15 cellular contexts compared by ENCODE assay signal in genomic region chr1:54158071-54158470, GRCh38. TPM values are rescaled to one million over a fixed set of nuclear protein-coding genes. Genes with fewer than 3 reads are reported as not detected.
DNase-seq lines count a peak whose midpoint lies in the region; ATAC-seq and TF ChIP-seq lines count a peak whose summit lies in the region.
"Had no signal": no experiment of that assay in that cellular context is flagged by ENCODE, and none has a peak within 500 bp of the region (broad histone marks: within the 10 kb centered on the region; RNA-seq: fewer than 3 reads in every experiment).

No MANE protein-coding gene starts in this region.

- no peaks in the 10 kb centered on the region for H3K79me2 ChIP-seq in HCT116 (ENCODE audit: insufficient read depth, low read length)

- BruUV-seq in HCT116 (replicated peaks; lab: Mats Ljungman, UMichigan) = no TSS peak

- CTCF ChIA-PET in HCT116 (lab: Charles Lee) = no interaction called here

- no peak overlapping the region for H2AFZ ChIP-seq in HCT116 (ENCODE audit: low read depth, low read length, poor library complexity, severe bottlenecking)

- POLR2A ChIA-PET in HCT116 (lab: Charles Lee) = no interaction called here

- peaks cover 20 to 36% of the 10 kb centered on the region in 2 experiments for H3K4me1 ChIP-seq in HCT116 (ENCODE audit: control insufficient read depth in 1 of 2, insufficient read depth in 2 of 2, low read length in 2 of 2)
- H3K4me1 ChIP-seq: SJSA1 had no signal

- TF ChIP-seq CTCF in HCT116 (IDR thresholded peaks at IDR 0.05 in 2 of 3, conservative IDR thresholded peaks at IDR 0.05 in 1 of 3; ENCODE audit: borderline replicate concordance in 1 of 3, insufficient read depth in 1 of 3, low read depth in 2 of 3, low read length in 2 of 3) = no peak

- no peaks in the 10 kb centered on the region for H4K20me1 ChIP-seq in HCT116 (ENCODE audit: insufficient read depth)

- H3K36me3 ChIP-seq in HCT116 (ENCODE audit: control insufficient read depth in 1 of 2, insufficient read depth in 2 of 2, low read length in 2 of 2) = no peaks in the 10 kb centered on the region
- H3K36me3 ChIP-seq: SJSA1 had no signal

- TF ChIP-seq POLR2A in HCT116 (IDR thresholded peaks at IDR 0.05; ENCODE audit: borderline replicate concordance, extremely low read depth, insufficient read depth, insufficient read length) = no peak

- no peak for TF ChIP-seq RAD21 in HCT116 (IDR thresholded peaks at IDR 0.05; ENCODE audit: low read depth)

- H3K9ac ChIP-seq in HCT116 (ENCODE audit: low read length) = no peak overlapping the region

- peak; percentile 90 for DNase-seq in A172 (ENCODE audit: low spot score)
- peak; percentile 41 for DNase-seq in HCT116 (ENCODE audit: low read depth, low spot score)
- DNase-seq in RPMI7951 (ENCODE audit: low read depth) = peak; percentile 42
- peak; percentile 40 for DNase-seq in islet precursor cell
- DNase-seq in T-helper 9 cell = no peak
- no peak for DNase-seq in head of caudate nucleus
- DNase-seq: activated CD8-positive, alpha-beta T cell treated with anti-CD3 and anti-CD28 coated beads for 36 hours; aorta; mesendoderm; NCI-H1694; occipital lobe had no signal

- intact Hi-C loops in HCT116 (cut with micrococcal nuclease) (no loop called here), head of caudate nucleus (cut with DNase I) (no loop called here)

- RAD21 ChIA-PET in HCT116 (lab: Charles Lee; ENCODE audit: low non-redundant PET in 1 of 2, low total read pairs in 2 of 2, uncharacterized antibody in 2 of 2, unreplicated experiment in 2 of 2) = no interaction called here

- no peaks in the 10 kb centered on the region for H3K9me2 ChIP-seq in HCT116 (ENCODE audit: insufficient read depth)

- no peaks in the 10 kb centered on the region for H3K27me3 ChIP-seq in HCT116 (ENCODE audit: insufficient read depth, low read length)
- H3K27me3 ChIP-seq: SJSA1 had no signal

- no peak overlapping the region for H3K4me3 ChIP-seq in HCT116 (replicated peaks in 1 of 2; ENCODE audit: low read depth in 1 of 2, low read length in 2 of 2)
- H3K4me3 ChIP-seq: SJSA1 had no signal

- peak overlapping the region; percentile 50 for H3K4me2 ChIP-seq in HCT116 (ENCODE audit: low read length)

- no peaks in the 10 kb centered on the region for H3K9me3 ChIP-seq in HCT116 (ENCODE audit: control insufficient read depth in 1 of 2, insufficient read depth in 1 of 2, low read depth in 1 of 2, low read length in 2 of 2)
- H3K9me3 ChIP-seq: SJSA1 had no signal

- H3K27ac ChIP-seq in HCT116 (ENCODE audit: low read depth, low read length) = no peak overlapping the region
- H3K27ac ChIP-seq: SJSA1 had no signal

- ATAC-seq in HCT116 (peak; percentile 92), GM19467 (IDR thresholded peaks at IDR 0.05; ENCODE audit: unreplicated experiment) (no peak), GM19455 (IDR thresholded peaks at IDR 0.05; ENCODE audit: unreplicated experiment) (no peak)
- ATAC-seq: activated CD8-positive, alpha-beta T cell treated with anti-CD3 and anti-CD28 coated beads for 36 hours; activated T-helper 17 cell treated with anti-CD3 and anti-CD28 coated beads, Interleukin-2, amount 50 U/mL, for 72 hours had no signal

TF ChIP-seq in HCT116, 20 proteins besides CTCF, POLR2A, EP300 and RAD21:
- TF ChIP-seq ZBTB33 (IDR thresholded peaks at IDR 0.05; ENCODE audit: extremely low read depth, insufficient replicate concordance, low read length) (no peak), YY1 (IDR thresholded peaks at IDR 0.05; ENCODE audit: extremely low read depth, insufficient replicate concordance, low read depth, low read length) (peak; percentile 61), TCF7L2 (IDR thresholded peaks at IDR 0.05; ENCODE audit: borderline replicate concordance, extremely low read depth, insufficient read depth, insufficient read length) (peak; percentile 67), SP1 (IDR thresholded peaks at IDR 0.05; ENCODE audit: low read depth) (peak; percentile 46; the same call in 1 of the 2 replicates), FOSL1 (IDR thresholded peaks at IDR 0.05; ENCODE audit: low read depth) (peak; percentile 38; the same call in 1 of the 2 replicates)
TF ChIP-seq in HCT116: peak in this region for 4.

RNA-seq across cellular contexts. Expression of gene CDCP2, which starts 5.3 kb away (rescaled TPM):
- not detected in 2 replicates for total RNA-seq in A172 (2014; rRNA removed; shearing (Covaris generic))
- total RNA-seq in HCT116 (2021; ENCODE audit: unreplicated experiment) = 0.22 TPM
- polyA plus RNA-seq in HCT116 (2012) = 0.03 TPM in 1 of 2 replicates, not detected in the other
- not detected in 2 replicates for total RNA-seq in RPMI7951 (2014; rRNA removed; shearing (Covaris generic))
- total RNA-seq: occipital lobe, SJSA1 had no signal
- polyA plus RNA-seq: aorta had no signal

RNA-seq across cellular contexts. Expression of gene CYB5RL, which starts 41.8 kb away (rescaled TPM):
- total RNA-seq in A172 (2014; rRNA removed; shearing (Covaris generic)) = 7.3 and 9.2 TPM in 2 replicates
- 11.7 TPM for total RNA-seq in HCT116 (2021; ENCODE audit: unreplicated experiment)
- 3.6 and 5.4 TPM in 2 replicates for polyA plus RNA-seq in HCT116 (2012)
- total RNA-seq in RPMI7951 (2014; rRNA removed; shearing (Covaris generic)) = 5.4 and 5.8 TPM in 2 replicates

RNA-seq across cellular contexts. Expression of gene MRPL37, which starts 41.9 kb away (rescaled TPM):
- 158 and 188 TPM in 2 replicates for total RNA-seq in A172 (2014; rRNA removed; shearing (Covaris generic))
- 132 TPM for total RNA-seq in HCT116 (2021; ENCODE audit: unreplicated experiment)
- polyA plus RNA-seq in HCT116 (2012) = 98.1 and 139 TPM in 2 replicates
- 144 TPM in 2 replicates for total RNA-seq in RPMI7951 (2014; rRNA removed; shearing (Covaris generic))

Comparison
In these comparisons a context has a peak if more than half of its experiments do, and no peak if none do; other contexts are left out.
1. DNase-seq: peak in A172 (single experiment), HCT116 (single experiment), RPMI7951 (single experiment) and islet precursor cell (single experiment); none in T-helper 9 cell (single experiment) and head of caudate nucleus (0 of 42).